12 cellular contexts compared by ENCODE assay signal in genomic region chr3:71579301-71579933, GRCh38. TPM values are rescaled to one million over a fixed set of nuclear protein-coding genes. Genes with fewer than 3 reads are reported as not detected.
DNase-seq lines count a peak whose midpoint lies in the region; ATAC-seq, FAIRE-seq and TF ChIP-seq lines count a peak whose summit lies in the region.
"Had no signal": no experiment of that assay in that cellular context is flagged by ENCODE, and none has a peak within 500 bp of the region (broad histone marks: within the 10 kb centered on the region; RNA-seq: fewer than 3 reads in every experiment).

No MANE protein-coding gene starts in this region.

- H3K27me3 ChIP-seq in adipocyte (replicated peaks; ENCODE audit: control insufficient read depth, insufficient read depth, low read length) (no peaks in the 10 kb centered on the region), lower lobe of right lung (ENCODE audit: low read depth) (no peaks in the 10 kb centered on the region), suprapubic skin (no peaks in the 10 kb centered on the region), small intestine (ENCODE audit: control insufficient read depth in 2 of 2, insufficient read depth in 2 of 2, low read length in 2 of 2) (no peaks in the 10 kb centered on the region)

- intact Hi-C loops in lower lobe of right lung (cut with DNase I), result no loop called here

- no peak for DNase-seq in activated T-cell treated with anti-CD3 and anti-CD28 coated beads, Interleukin-2, amount 50 U/mL, for 4 hours
- DNase-seq in activated T-cell treated with anti-CD3 and anti-CD28 coated beads, Interleukin-2, amount 50 U/mL, for 48 hours, result no peak
- DNase-seq in adipocyte (ENCODE audit: low read depth) (peak; percentile 11), lower lobe of right lung (no peak), suprapubic skin (ENCODE audit: low spot score in 2 of 2) (no peak), small intestine (no peak), midbrain (lab: John Stamatoyannopoulos, UW) (no peak)
- DNase-seq: cortex of kidney, NCI-H2029 had no signal

- ATAC-seq in activated T-cell treated with anti-CD3 and anti-CD28 coated beads, Interleukin-2, amount 50 U/mL, for 4 hours, result no peak
- ATAC-seq in lower lobe of right lung (no peak), HG02852 (IDR thresholded peaks at IDR 0.05; ENCODE audit: unreplicated experiment) (no peak)

- peak overlapping the region; percentile 89 for H3K4me3 Mint-ChIP-seq in activated T-cell treated with anti-CD3 and anti-CD28 coated beads, Interleukin-2, amount 50 U/mL, for 4 hours

- no peaks in the 10 kb centered on the region for H3K4me1 ChIP-seq in adipocyte (ENCODE audit: control insufficient read depth, insufficient read depth, low read length)
- H3K4me1 ChIP-seq in lower lobe of right lung, result peaks cover 47% of the 10 kb centered on the region
- peaks cover 16% of the 10 kb centered on the region for H3K4me1 ChIP-seq in suprapubic skin
- H3K4me1 ChIP-seq in small intestine (ENCODE audit: control insufficient read depth in 2 of 2, insufficient read depth in 1 of 2, low read depth in 1 of 2, low read length in 1 of 2), result peaks cover 0 to 2% of the 10 kb centered on the region in 2 donors

- no peak for FAIRE-seq in small intestine (lab: Jason Lieb, UNC)
- FAIRE-seq: TTC549 had no signal

- peaks cover 29% of the 10 kb centered on the region for H3K4me1 Mint-ChIP-seq in activated T-cell treated with anti-CD3 and anti-CD28 coated beads, Interleukin-2, amount 50 U/mL, for 4 hours (ENCODE audit: low read depth)

- H3K36me3 Mint-ChIP-seq in activated T-cell treated with anti-CD3 and anti-CD28 coated beads, Interleukin-2, amount 50 U/mL, for 4 hours (ENCODE audit: insufficient read depth), result no peaks in the 10 kb centered on the region

- H3K27ac ChIP-seq in lower lobe of right lung (peak overlapping the region; percentile 93), suprapubic skin (peak overlapping the region; percentile 38), small intestine (ENCODE audit: low read depth in 1 of 2, low read length in 1 of 2) (peak overlapping the region in 1 of 2 donors; percentile 52)
- H3K27ac ChIP-seq: BLaER1 had no signal

- 48% methylated on average over 7 of the region's 7 CpGs for WGBS in suprapubic skin
- WGBS in small intestine, 3 donors, result 25 to 46% (median 42%) methylated on average over 7 of the region's 7 CpGs

- TF ChIP-seq POLR2A in suprapubic skin (IDR thresholded peaks at IDR 0.05), result no peak

- peaks cover 2% of the 10 kb centered on the region for H3K27me3 Mint-ChIP-seq in activated T-cell treated with anti-CD3 and anti-CD28 coated beads, Interleukin-2, amount 50 U/mL, for 4 hours (ENCODE audit: low read depth)

- H3K9me3 Mint-ChIP-seq in activated T-cell treated with anti-CD3 and anti-CD28 coated beads, Interleukin-2, amount 50 U/mL, for 4 hours, result no peaks in the 10 kb centered on the region

- H3K9me3 ChIP-seq in adipocyte (ENCODE audit: control insufficient read depth, low read length) (no peaks in the 10 kb centered on the region), lower lobe of right lung (no peaks in the 10 kb centered on the region), suprapubic skin (no peaks in the 10 kb centered on the region), small intestine (ENCODE audit: control insufficient read depth, low read depth) (no peaks in the 10 kb centered on the region)
- H3K9me3 ChIP-seq: BLaER1 had no signal

- H3K36me3 ChIP-seq in adipocyte (ENCODE audit: control insufficient read depth, insufficient read depth, low read length, severe bottlenecking) (no peaks in the 10 kb centered on the region), lower lobe of right lung (no peaks in the 10 kb centered on the region), suprapubic skin (no peaks in the 10 kb centered on the region), small intestine (ENCODE audit: control insufficient read depth in 2 of 2, insufficient read depth in 2 of 2, low read length in 2 of 2) (no peaks in the 10 kb centered on the region)
- H3K36me3 ChIP-seq: BLaER1 had no signal

- H3K9ac ChIP-seq in adipocyte (ENCODE audit: low read length), result no peak overlapping the region
- H3K9ac ChIP-seq: BLaER1 had no signal

- TF ChIP-seq EP300 in suprapubic skin (IDR thresholded peaks at IDR 0.05), result no peak

- H3K4me3 ChIP-seq in adipocyte (ENCODE audit: low read length) (no peak overlapping the region), lower lobe of right lung (peak overlapping the region; percentile 85), suprapubic skin (peak overlapping the region; percentile 83), small intestine (ENCODE audit: low read depth in 1 of 2, low read length in 2 of 2) (no peak overlapping the region)
- H3K4me3 ChIP-seq: BLaER1 had no signal

- TF ChIP-seq CTCF in lower lobe of right lung (IDR thresholded peaks at IDR 0.05) (no peak), suprapubic skin (IDR thresholded peaks at IDR 0.05) (no peak)

RNA-seq across cellular contexts. Expression of gene FOXP1, which starts 4.1 kb away (rescaled TPM):
- 100 to 1,000 TPM; 251 to 263 (median 256) TPM for total RNA-seq in activated T-cell treated with anti-CD3 and anti-CD28 coated beads, Interleukin-2, amount 50 U/mL, for 4 hours
- total RNA-seq in lower lobe of right lung (138 TPM), suprapubic skin (100 to 1,000 TPM in 1 of 4 donors, 10 to 100 TPM in 3; 49.8 to 157 (median 71.9) TPM)
- polyA plus RNA-seq in small intestine, result 10 to 100 TPM in 2 of 3 donors, 1 to 10 TPM in 1; 4.9 to 18.8 (median 11.9) TPM

Comparison
In these comparisons a context has a peak if more than half of its experiments do, and no peak if none do; other contexts are left out.
1. H3K4me3 ChIP-seq: peak in lower lobe of right lung (single experiment) and suprapubic skin (single experiment); none in adipocyte (single experiment) and small intestine (0 of 2).